1 cellular context compared by ENCODE assay signal in the genomic region with DNA sequence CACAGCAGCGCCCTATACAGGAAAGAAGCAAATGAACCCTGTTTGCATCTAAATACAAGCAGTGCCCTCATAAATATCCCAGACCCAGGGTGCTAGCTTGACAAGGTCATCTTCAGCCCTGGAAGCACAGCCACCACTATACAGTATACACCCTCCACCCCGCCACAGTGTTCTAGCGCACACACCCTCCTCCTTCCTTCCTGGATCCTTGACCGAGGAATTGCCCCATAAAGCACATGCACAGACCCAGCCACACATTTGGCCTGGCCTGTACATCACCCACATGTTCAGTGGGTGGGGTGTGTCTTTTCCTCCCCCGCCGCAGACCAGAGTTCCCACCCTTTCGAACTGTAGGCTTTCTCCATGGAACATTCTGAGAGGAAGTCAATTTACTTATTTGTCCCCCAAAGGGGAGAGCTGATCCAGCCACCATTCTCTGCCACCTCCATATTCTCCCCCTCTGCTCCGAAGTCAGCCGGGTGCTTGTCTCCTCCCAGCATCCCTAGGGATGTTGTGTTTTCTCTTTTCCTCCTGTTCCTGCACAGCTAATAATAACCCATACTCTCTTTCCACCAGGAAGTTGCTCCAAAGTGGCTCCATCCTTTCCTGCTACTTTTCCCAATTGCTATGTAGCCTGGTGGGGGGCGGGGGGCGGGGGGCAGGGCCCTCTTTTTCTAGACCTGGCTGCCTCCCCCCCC.
TF ChIP-seq lines count a peak whose summit lies in the region.

No MANE protein-coding gene starts in this region.

TF ChIP-seq in HepG2, 621 proteins besides CTCF, POLR2A, EP300 and RAD21:
- no peak for TF ChIP-seq ZBTB7A (CRISPR knock-in tag; IDR thresholded peaks at IDR 0.05)
- TF ChIP-seq SKI (IDR thresholded peaks at IDR 0.05; ENCODE audit: partially characterized antibody): no peak
- TF ChIP-seq, protein P1, sequence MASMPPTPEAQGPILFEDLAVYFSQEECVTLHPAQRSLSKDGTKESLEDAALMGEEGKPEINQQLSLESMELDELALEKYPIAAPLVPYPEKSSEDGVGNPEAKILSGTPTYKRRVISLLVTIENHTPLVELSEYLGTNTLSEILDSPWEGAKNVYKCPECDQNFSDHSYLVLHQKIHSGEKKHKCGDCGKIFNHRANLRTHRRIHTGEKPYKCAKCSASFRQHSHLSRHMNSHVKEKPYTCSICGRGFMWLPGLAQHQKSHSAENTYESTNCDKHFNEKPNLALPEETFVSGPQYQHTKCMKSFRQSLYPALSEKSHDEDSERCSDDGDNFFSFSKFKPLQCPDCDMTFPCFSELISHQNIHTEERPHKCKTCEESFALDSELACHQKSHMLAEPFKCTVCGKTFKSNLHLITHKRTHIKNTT (CRISPR knock-in tag; IDR thresholded peaks at IDR 0.05): no peak
- no peak for TF ChIP-seq ZNF746 (CRISPR knock-in tag; IDR thresholded peaks at IDR 0.05)
- no peak for TF ChIP-seq PCBP2 (optimal IDR thresholded peaks at IDR 0.05; ENCODE audit: low read depth, low read length, poor library complexity, severe bottlenecking)
- TF ChIP-seq GMEB2 (CRISPR knock-in tag; IDR thresholded peaks at IDR 0.05; ENCODE audit: low read depth): no peak
- TF ChIP-seq ZNF713 (CRISPR knock-in tag; IDR thresholded peaks at IDR 0.05): no peak
- TF ChIP-seq MAFG (CRISPR knock-in tag; IDR thresholded peaks at IDR 0.05): no peak
TF ChIP-seq in HepG2: peak in this region for 0.
